1 cellular context compared by ENCODE assay signal in the genomic region with DNA sequence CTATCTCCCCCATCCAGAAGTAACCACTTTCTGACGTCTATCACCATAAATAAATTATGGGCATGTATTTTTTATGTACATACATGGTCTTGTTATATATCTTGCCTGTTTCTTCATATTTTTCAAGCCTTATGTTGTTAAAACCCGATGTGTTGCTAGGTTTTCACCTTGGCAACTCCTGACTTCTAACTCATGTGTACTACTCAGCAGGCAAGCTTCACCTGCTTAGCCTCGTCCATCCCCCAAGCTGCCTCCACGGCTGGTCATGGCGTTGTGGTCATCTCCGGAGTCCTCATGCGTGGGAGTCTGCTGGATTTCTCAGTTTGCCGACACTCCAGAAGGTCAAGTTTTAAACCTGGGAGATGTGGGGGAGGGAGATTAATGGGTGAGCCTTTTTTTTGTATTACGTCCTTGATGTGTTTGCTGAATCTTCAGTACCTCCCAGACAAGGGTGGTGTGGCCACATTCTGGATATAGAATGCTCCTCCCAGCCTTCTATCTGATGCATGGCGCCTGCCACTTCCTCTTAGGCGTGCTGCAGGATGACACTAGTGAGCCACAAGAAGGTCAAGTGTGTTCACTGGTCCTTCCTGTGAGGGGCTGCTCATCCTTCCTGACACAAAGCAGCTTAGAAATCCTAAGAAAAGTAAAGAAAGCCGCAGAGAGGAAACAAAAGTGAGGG.
TF ChIP-seq lines count a peak whose summit lies in the region.

No MANE protein-coding gene starts in this region.

TF ChIP-seq in K562, 482 proteins besides CTCF, POLR2A, EP300 and RAD21:
- TF ChIP-seq SPI1 (IDR thresholded peaks at IDR 0.05; ENCODE audit: borderline replicate concordance, low read depth, low read length) = peak; percentile 65; the same call in 1 of the 2 replicates
- TF ChIP-seq HES1 (IDR thresholded peaks at IDR 0.05; ENCODE audit: low read depth) = peak; percentile 43; the same call in 1 of the 2 replicates
- peak; percentile 77 for TF ChIP-seq ZNF134 (CRISPR knock-in tag; conservative IDR thresholded peaks at IDR 0.05)
- TF ChIP-seq, protein P1, sequence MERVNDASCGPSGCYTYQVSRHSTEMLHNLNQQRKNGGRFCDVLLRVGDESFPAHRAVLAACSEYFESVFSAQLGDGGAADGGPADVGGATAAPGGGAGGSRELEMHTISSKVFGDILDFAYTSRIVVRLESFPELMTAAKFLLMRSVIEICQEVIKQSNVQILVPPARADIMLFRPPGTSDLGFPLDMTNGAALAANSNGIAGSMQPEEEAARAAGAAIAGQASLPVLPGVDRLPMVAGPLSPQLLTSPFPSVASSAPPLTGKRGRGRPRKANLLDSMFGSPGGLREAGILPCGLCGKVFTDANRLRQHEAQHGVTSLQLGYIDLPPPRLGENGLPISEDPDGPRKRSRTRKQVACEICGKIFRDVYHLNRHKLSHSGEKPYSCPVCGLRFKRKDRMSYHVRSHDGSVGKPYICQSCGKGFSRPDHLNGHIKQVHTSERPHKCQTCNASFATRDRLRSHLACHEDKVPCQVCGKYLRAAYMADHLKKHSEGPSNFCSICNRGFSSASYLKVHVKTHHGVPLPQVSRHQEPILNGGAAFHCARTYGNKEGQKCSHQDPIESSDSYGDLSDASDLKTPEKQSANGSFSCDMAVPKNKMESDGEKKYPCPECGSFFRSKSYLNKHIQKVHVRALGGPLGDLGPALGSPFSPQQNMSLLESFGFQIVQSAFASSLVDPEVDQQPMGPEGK (CRISPR knock-in tag; IDR thresholded peaks at IDR 0.05; ENCODE audit: borderline replicate concordance) = no peak
- TF ChIP-seq MTA2 (IDR thresholded peaks at IDR 0.05; ENCODE audit: low read depth) = no peak
